7 cellular contexts compared by ENCODE assay signal in genomic region chr18:730120-730519, GRCh38. TPM values are rescaled to one million over a fixed set of nuclear protein-coding genes. Genes with fewer than 3 reads are reported as not detected.
DNase-seq lines count a peak whose midpoint lies in the region; ATAC-seq, FAIRE-seq and TF ChIP-seq lines count a peak whose summit lies in the region.
"Not testable (repeated sequence)": the region's sequence is repeated elsewhere in the genome, so short reads cannot be mapped to it uniquely, and the experiment has no call there.

No MANE protein-coding gene starts in this region.

- not testable (repeated sequence) for H3K4me2 ChIP-seq in H9 (ENCODE audit: insufficient read depth, insufficient read length, low read length); Loucy (ENCODE audit: low read depth, low read length, poor library complexity, severe bottlenecking); GM12878 (ENCODE audit: control insufficient read depth, insufficient read depth); HepG2 (ENCODE audit: low read depth, low read length)

- intact Hi-C loops in GM12878 (cut with micrococcal nuclease; ENCODE audit: unreplicated experiment), result not testable (repeated sequence)
- intact Hi-C loops in HepG2 (cut with micrococcal nuclease; ENCODE audit: unreplicated experiment), result loop anchor here (2.0 kb wide), 1 partner anchor 105 kb away; no protein-coding TSS in a partner anchor

- POLR2A ChIA-PET in GM12878 (lab: Charles Lee), result interaction anchor here (0.6 kb wide), 1 partner anchor 218 kb away, joined by 5 read pairs; no protein-coding TSS in a partner anchor
- POLR2A ChIA-PET in HepG2 (lab: Yijun Ruan, JAX), result not testable (repeated sequence)

- no CpG with 5 or more reads among the region's 5 CpGs for WGBS in H9 (ENCODE audit: extremely low coverage, insufficient read length, low lambda C conversion rate)
- WGBS in GM12878 (ENCODE audit: insufficient coverage, insufficient replicate concordance, low lambda C conversion rate, missing lambda C conversion rate), result 80% methylated on average over 5 of the region's 5 CpGs
- whole genome bisulfite sequencing in HepG2 (ENCODE audit: low lambda C conversion rate), result 88% methylated on average over 5 of the region's 5 CpGs

- BruUV-seq in GM12878 (replicated peaks; lab: Mats Ljungman, UMichigan); HepG2 (replicated peaks; lab: Mats Ljungman, UMichigan): not testable (repeated sequence)

- not testable (repeated sequence) for H2BK20ac ChIP-seq in H9 (ENCODE audit: low read depth, low read length, poor library complexity, severe bottlenecking)

- not testable (repeated sequence) for H4K20me1 ChIP-seq in H9 (ENCODE audit: control insufficient read depth, insufficient read depth, insufficient read length); Loucy (ENCODE audit: insufficient read depth, low read length, poor library complexity, severe bottlenecking); GM12878 (ENCODE audit: control insufficient read depth, insufficient read depth); HepG2 (ENCODE audit: insufficient read depth, low read length)

- SMC1A ChIA-PET in GM12878 (lab: Charles Lee; ENCODE audit: uncharacterized antibody, unreplicated experiment), result interaction anchor here (1.8 kb wide), 1 partner anchor 9 kb away, joined by 5 read pairs; no protein-coding TSS in a partner anchor

- H3K23me2 ChIP-seq in H9 (ENCODE audit: insufficient read length, low read depth, low read length, poor library complexity, severe bottlenecking), result not testable (repeated sequence)

- H3K9me3 ChIP-seq in H9 (ENCODE audit: control insufficient read depth, low read depth, low read length); Loucy (ENCODE audit: insufficient read depth, low read depth, low read length); GM12878 (replicated peaks; ENCODE audit: control insufficient read depth, insufficient read depth, low read length); HepG2 (ENCODE audit: low read length): not testable (repeated sequence)

- H3T11ph ChIP-seq in H9 (ENCODE audit: low read length), result not testable (repeated sequence)

- H2AK5ac ChIP-seq in H9 (ENCODE audit: insufficient read length, low read length), result not testable (repeated sequence)

- not testable (repeated sequence) for H3K4me3 ChIP-seq in Loucy (ENCODE audit: low read length, poor library complexity, severe bottlenecking); GM12878; fibroblast of mammary gland (ENCODE audit: control insufficient read depth, low read depth, low read length); HepG2 (replicated peaks in 1 of 3; ENCODE audit: insufficient read depth in 1 of 3, low read depth in 2 of 3, low read length in 3 of 3)

- H2BK5ac ChIP-seq in H9 (ENCODE audit: insufficient read length, low read length), result not testable (repeated sequence)

- not testable (repeated sequence) for H3K9me3 Mint-ChIP-seq in H9

- not testable (repeated sequence) for H2AFZ ChIP-seq in H9 (ENCODE audit: low read length); Loucy (ENCODE audit: low read length); GM12878 (ENCODE audit: control insufficient read depth, low read depth, low read length); HepG2 (ENCODE audit: low read length)

- not testable (repeated sequence) for H3K27me3 ChIP-seq in H9 (ENCODE audit: insufficient read depth, low read length); Loucy (ENCODE audit: insufficient read depth, low read length, poor library complexity, severe bottlenecking); GM12878 (replicated peaks in 1 of 2; ENCODE audit: control insufficient read depth in 2 of 2, insufficient read depth in 2 of 2, low read length in 1 of 2); HepG2 (ENCODE audit: control insufficient read depth in 1 of 2, insufficient read depth in 2 of 2, low read length in 2 of 2)

- not testable (repeated sequence) for H2BK12ac ChIP-seq in H9 (ENCODE audit: insufficient read length, low read depth, low read length)

- ATAC-seq in GM12878 (peak; percentile 76), HepG2 (peak; percentile 99)

- H3K79me1 ChIP-seq in H9 (ENCODE audit: insufficient read depth, low read depth, low read length, poor library complexity, severe bottlenecking), result not testable (repeated sequence)

- TF ChIP-seq EP300 in GM12878 (IDR thresholded peaks at IDR 0.05; ENCODE audit: borderline replicate concordance in 1 of 2, control insufficient read depth in 1 of 2, low read depth in 2 of 2, low read length in 2 of 2); HepG2 (IDR thresholded peaks at IDR 0.05; ENCODE audit: low read depth in 2 of 2, low read length in 2 of 2); HepG2 (CRISPR knock-in tag; IDR thresholded peaks at IDR 0.05; ENCODE audit: borderline replicate concordance): not testable (repeated sequence)

- H3K79me2 ChIP-seq in H9 (ENCODE audit: insufficient read depth, low read length); Loucy (ENCODE audit: insufficient read depth, low read length); GM12878 (ENCODE audit: control insufficient read depth, insufficient read depth, low read length); HepG2 (ENCODE audit: insufficient read depth, low read length): not testable (repeated sequence)

- not testable (repeated sequence) for H3K9me2 ChIP-seq in Loucy (replicated peaks; ENCODE audit: low read depth, low read length)

- H3K56ac ChIP-seq in H9 (ENCODE audit: insufficient read length, low read depth, low read length), result not testable (repeated sequence)

- H4K5ac ChIP-seq in H9 (ENCODE audit: insufficient read length, low read depth, low read length), result not testable (repeated sequence)

- TF ChIP-seq CTCF in H9 (conservative IDR thresholded peaks at IDR 0.05) (peak; percentile 57), Loucy (conservative IDR thresholded peaks at IDR 0.05; ENCODE audit: low read length) (peak; percentile 49), GM12878 (IDR thresholded peaks at IDR 0.05 in 2 of 3, conservative IDR thresholded peaks at IDR 0.05 in 1 of 3; ENCODE audit: control insufficient read depth in 2 of 3, extremely low read depth in 1 of 3, insufficient read depth in 1 of 3, low read depth in 3 of 3, low read length in 3 of 3) (peak; percentile 5 to 37 (median 34); a peak in 3 of 6 replicates), fibroblast of mammary gland (conservative IDR thresholded peaks at IDR 0.05; ENCODE audit: control insufficient read depth, insufficient read depth, low read depth, low read length) (peak; percentile 26), HepG2 (CRISPR knock-in tag; IDR thresholded peaks at IDR 0.05) (peak; percentile 45)

- H2BK15ac ChIP-seq in H9 (ENCODE audit: low read depth, low read length), result not testable (repeated sequence)

- CTCF ChIA-PET in GM12878 (lab: Yijun Ruan, JAX) (interaction anchor here (1.0 to 1.4 kb wide), 2 partner anchors 10 to 110 kb away, joined by 3 to 4 read pairs; no protein-coding TSS in a partner anchor), HepG2 (lab: Yijun Ruan, JAX; ENCODE audit: low intra/inter-chr PET ratio, low total read pairs) (interaction anchor here (0.7 to 1.5 kb wide), 2 partner anchors 17 to 64 kb away, joined by 3 to 6 read pairs; partner anchors contain the start of gene ENOSF1)

- not testable (repeated sequence) for H3K27ac Mint-ChIP-seq in H9

- TF ChIP-seq POLR2A in GM12878 (IDR thresholded peaks at IDR 0.05; ENCODE audit: low read depth, low read length); HepG2 (IDR thresholded peaks at IDR 0.05; ENCODE audit: insufficient read depth in 1 of 2, low read depth in 2 of 2, low read length in 2 of 2): not testable (repeated sequence)

- DNase-seq in DMS 273 (lab: John Stamatoyannopoulos, UW; ENCODE audit: unreplicated experiment) (peak; percentile 26), H9 (peak; percentile 36), SK-MEL-5 (ENCODE audit: low read depth, low spot score) (peak; percentile 65), HepG2 (ENCODE audit: low spot score) (peak; percentile 46)
- not testable (repeated sequence) for DNase-seq in GM12878 (ENCODE audit: low read depth, low spot score); fibroblast of mammary gland (ENCODE audit: low read depth)

- not testable (repeated sequence) for H3K23ac ChIP-seq in H9 (ENCODE audit: insufficient read length, low read depth, low read length)

- not testable (repeated sequence) for H3K4me1 ChIP-seq in H9 (ENCODE audit: insufficient read depth, low read length); Loucy (ENCODE audit: insufficient read depth, low read length, poor library complexity, severe bottlenecking); GM12878 (ENCODE audit: control insufficient read depth, insufficient read depth, low read length); HepG2 (ENCODE audit: insufficient read depth, low read length)

- not testable (repeated sequence) for H3K9ac ChIP-seq in H9 (ENCODE audit: extremely low read depth, insufficient read length, low read length); Loucy (ENCODE audit: low read depth, low read length, poor library complexity, severe bottlenecking); GM12878 (ENCODE audit: control insufficient read depth, insufficient read depth, low read length); HepG2 (ENCODE audit: insufficient read depth, low read depth, low read length)

- in situ Hi-C loops in SK-MEL-5 (cut with HindIII; ENCODE audit: low pct_unique_long_range_greater_than_20kb, low sequenced_read_pairs) (loop anchor here (10.0 kb wide), 1 partner anchor 105 kb away; no protein-coding TSS in a partner anchor), GM12878 (cut with MboI) (loop anchor here (25.0 kb wide), 1 partner anchor 232 kb away; no protein-coding TSS in a partner anchor)
- in situ Hi-C loops in HepG2 (cut with HindIII; ENCODE audit: extremely low pct_ligation_motif_present, low pct_unique_long_range_greater_than_20kb), result not testable (repeated sequence)

- H3K36me3 ChIP-seq in Loucy (ENCODE audit: insufficient read depth, low read length); GM12878 (ENCODE audit: control insufficient read depth in 2 of 2, insufficient read depth in 2 of 2, low read length in 1 of 2); HepG2 (replicated peaks in 1 of 2; ENCODE audit: control insufficient read depth in 1 of 2, insufficient read depth in 2 of 2, low read length in 2 of 2): not testable (repeated sequence)

- H3K27ac ChIP-seq in H9 (ENCODE audit: insufficient read length, low read depth, low read length); GM12878 (ENCODE audit: control insufficient read depth, insufficient read depth); HepG2 (ENCODE audit: extremely low read length, insufficient read depth, low read length): not testable (repeated sequence)

- not testable (repeated sequence) for FAIRE-seq in GM12878 (lab: Jason Lieb, UNC)
- peak; percentile 44 for FAIRE-seq in HepG2 (lab: Jason Lieb, UNC)

- peaks cover 11 to 46% (median 29%) of the 10 kb centered on the region in 3 experiments for H3K36me3 Mint-ChIP-seq in H9 (ENCODE audit: insufficient read depth in 1 of 3, low read depth in 3 of 3)

- not testable (repeated sequence) for H3K4ac ChIP-seq in H9 (ENCODE audit: low read depth, low read length)

- not testable (repeated sequence) for H3K4me1 Mint-ChIP-seq in H9

- not testable (repeated sequence) for H3K4me3 Mint-ChIP-seq in H9

- not testable (repeated sequence) for H3F3A ChIP-seq in Loucy (ENCODE audit: low read depth)

- H3K27me3 Mint-ChIP-seq in H9 (ENCODE audit: low read depth), result not testable (repeated sequence)

- RAD21 ChIA-PET in GM12878 (lab: Charles Lee; ENCODE audit: unreplicated experiment), result not testable (repeated sequence)

- not testable (repeated sequence) for H2BK120ac ChIP-seq in H9 (ENCODE audit: low read depth, low read length, poor library complexity, severe bottlenecking)

- not testable (repeated sequence) for H4K8ac ChIP-seq in H9 (replicated peaks; ENCODE audit: insufficient read length, low read depth, low read length)

- peak; percentile 33; the same call in 1 of the 2 replicates for TF ChIP-seq RAD21 in GM12878 (IDR thresholded peaks at IDR 0.05; ENCODE audit: insufficient read depth, low read depth, low read length)
- not testable (repeated sequence) for TF ChIP-seq RAD21 in HepG2 (CRISPR knock-in tag; IDR thresholded peaks at IDR 0.05)

- H3K14ac ChIP-seq in H9 (ENCODE audit: insufficient read depth, low read length), result not testable (repeated sequence)

- not testable (repeated sequence) for H3K18ac ChIP-seq in H9 (ENCODE audit: insufficient read length, low read depth, low read length)

- not testable (repeated sequence) for H4K91ac ChIP-seq in H9 (ENCODE audit: insufficient read length, low read depth, low read length)

RNA-seq across cellular contexts. Expression of gene ENOSF1, which starts 17.7 kb away (rescaled TPM):
- total RNA-seq in H9 (2021) (37.9 and 40.3 TPM in 2 replicates), GM12878 (2014; rRNA removed) (26.3 and 28.9 TPM in 2 replicates), GM12878 (2014; rRNA removed; fragmentation: Illumina TruSeq; extraction: Trizol) (23.5 and 26.2 TPM in 2 replicates), GM12878 (2021) (40.0 and 43.3 TPM in 2 replicates), HepG2 (2016; rRNA removed; fragmentation: Illumina TruSeq; extraction: Trizol) (21.1 and 37.6 TPM in 2 replicates)
- total RNA-seq in SK-MEL-5 (2014; rRNA removed; shearing (Covaris generic)), result 113 and 121 TPM in 2 replicates
- 64.3 and 85.7 TPM in 2 replicates for polyA plus RNA-seq in SK-MEL-5 (2015; cell fraction: cytosol; rRNA removed)
- 293 and 398 TPM in 2 replicates for polyA plus RNA-seq in SK-MEL-5 (2015; cell fraction: nucleus; rRNA removed)
- total RNA-seq in GM12878 (2013; cell fraction: nucleolus; rRNA removed), result 0.86 and 0.88 TPM in 2 replicates
- polyA plus RNA-seq in GM12878 (2011; ENCODE audit: low read depth), result 21.1 TPM
- polyA plus RNA-seq in GM12878 (2011; rRNA removed) (27.6 and 30.7 TPM in 2 replicates), GM12878 (2014; fragmentation: Illumina TruSeq; extraction: Trizol) (40.0 and 43.5 TPM in 2 replicates), GM12878 (2014; fragmentation: Nextera tagmentation; extraction: Ambion mirVana) (10 to 100 TPM; 12.5 to 13.3 TPM), GM12878 (2014; rRNA removed) (30.4 and 31.3 TPM in 2 replicates), GM12878 (2016; fragmentation: Nextera tagmentation; extraction: Ambion mirVana) (10 to 100 TPM; 41.6 to 42.3 TPM), HepG2 (2011; rRNA removed) (38.2 and 40.1 TPM in 2 replicates)
- 23.2 and 23.7 TPM in 2 replicates for polyA plus RNA-seq in GM12878 (2011; cell fraction: cytosol; rRNA removed)
- 113 and 114 TPM in 2 replicates for polyA plus RNA-seq in GM12878 (2011; cell fraction: nucleus; rRNA removed)
- 25.9 and 32.1 TPM in 2 replicates for polyA plus RNA-seq in GM12878 (2012)
- polyA minus RNA-seq in GM12878 (2011; rRNA and poly(A)+ RNA removed), result 38.4 and 54.2 TPM in 2 replicates
- polyA minus RNA-seq in GM12878 (2011; cell fraction: cytosol; rRNA and poly(A)+ RNA removed), result 16.7 and 19.4 TPM in 2 replicates
- 41.5 and 64.3 TPM in 2 replicates for polyA minus RNA-seq in GM12878 (2011; cell fraction: nucleus; rRNA and poly(A)+ RNA removed)
- total RNA-seq in HepG2 (2016; cell fraction: cytosol; rRNA removed; fragmentation: Illumina TruSeq; extraction: Trizol; ENCODE audit: low read depth), result 8.2 and 9.8 TPM in 2 replicates
- total RNA-seq in HepG2 (2016; cell fraction: insoluble cytoplasmic fraction; rRNA removed; fragmentation: Illumina TruSeq; extraction: Trizol), result 25.4 and 34.5 TPM in 2 replicates
- 8.9 and 9.6 TPM in 2 replicates for total RNA-seq in HepG2 (2016; cell fraction: membrane; rRNA removed; fragmentation: Illumina TruSeq; extraction: Trizol)
- 59.4 and 77.1 TPM in 2 replicates for total RNA-seq in HepG2 (2016; cell fraction: nucleus; rRNA removed; fragmentation: Illumina TruSeq; extraction: Trizol)
- polyA plus RNA-seq in HepG2 (2011; cell fraction: cytosol; rRNA removed), result 10.1 and 10.8 TPM in 2 replicates
- polyA plus RNA-seq in HepG2 (2011; cell fraction: nucleus; rRNA removed), result 182 and 188 TPM in 2 replicates
- 22.6 and 32.9 TPM in 2 replicates for polyA plus RNA-seq in HepG2 (2012)
- polyA plus RNA-seq in HepG2 (2016; cell fraction: cytosol; fragmentation: Illumina TruSeq; extraction: Trizol; ENCODE audit: low read depth), result 2.2 and 3.1 TPM in 2 replicates
- polyA plus RNA-seq in HepG2 (2016; cell fraction: insoluble cytoplasmic fraction; fragmentation: Illumina TruSeq; extraction: Trizol; ENCODE audit: low read depth), result 23.8 and 27.2 TPM in 2 replicates
- 6.1 and 7.0 TPM in 2 replicates for polyA plus RNA-seq in HepG2 (2016; cell fraction: membrane; fragmentation: Illumina TruSeq; extraction: Trizol; ENCODE audit: low read depth)
- 131 and 139 TPM in 2 replicates for polyA plus RNA-seq in HepG2 (2016; cell fraction: nucleus; fragmentation: Illumina TruSeq; extraction: Trizol; ENCODE audit: insufficient read depth, low read depth)
- polyA minus RNA-seq in HepG2 (2011; rRNA and poly(A)+ RNA removed; ENCODE audit: low replicate concordance), result 73.7 and 121 TPM in 2 replicates
- 8.3 and 11.0 TPM in 2 replicates for polyA minus RNA-seq in HepG2 (2011; cell fraction: cytosol; rRNA and poly(A)+ RNA removed)
- polyA minus RNA-seq in HepG2 (2011; cell fraction: nucleus; rRNA and poly(A)+ RNA removed), result 137 and 147 TPM in 2 replicates
